ENCODE assay signal across 1 cellular context in the genomic region with DNA sequence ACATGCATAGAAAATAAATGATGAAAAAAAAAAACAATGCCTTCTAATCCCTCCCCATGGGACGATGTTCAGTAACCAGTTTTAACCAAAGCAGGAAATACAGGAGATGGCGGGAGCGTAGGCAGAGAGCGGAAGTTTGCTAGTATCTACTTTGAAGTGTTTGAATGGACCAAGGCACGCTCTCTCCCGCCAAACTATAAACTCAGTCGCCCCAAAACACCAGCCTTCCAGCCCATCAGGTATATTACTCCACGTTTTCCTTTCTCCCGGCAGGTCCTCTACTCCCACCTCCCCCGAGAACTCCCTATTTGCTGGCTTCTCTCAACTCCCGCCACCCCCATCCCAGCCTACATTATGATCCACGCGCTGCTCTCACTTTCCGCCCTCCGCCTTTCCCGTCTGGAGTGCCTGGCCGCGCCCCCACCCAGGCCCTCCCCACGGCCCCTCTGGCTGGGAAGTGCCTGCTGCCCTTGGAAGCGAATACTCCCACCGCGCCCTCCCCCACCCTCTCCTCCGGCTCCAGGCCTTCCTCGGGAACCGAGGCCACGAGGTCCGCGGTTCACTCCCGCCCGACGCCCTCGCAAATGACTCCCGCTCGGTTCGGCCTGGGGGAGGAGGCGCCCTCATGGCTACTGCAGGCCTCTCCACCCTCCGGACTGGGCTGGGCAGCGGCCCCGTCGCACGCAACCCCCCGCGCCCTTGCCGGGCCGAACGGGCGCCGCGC.
A peak's percentile ranks its signal among the peaks of the same experiment; 100 is the strongest.
TF ChIP-seq lines count a peak whose summit lies in the region.

No MANE protein-coding gene starts in this region.

TF ChIP-seq in K562, 482 proteins besides CTCF, POLR2A, EP300 and RAD21 (continued from another document and continues in another):
- TF ChIP-seq, protein P1, sequence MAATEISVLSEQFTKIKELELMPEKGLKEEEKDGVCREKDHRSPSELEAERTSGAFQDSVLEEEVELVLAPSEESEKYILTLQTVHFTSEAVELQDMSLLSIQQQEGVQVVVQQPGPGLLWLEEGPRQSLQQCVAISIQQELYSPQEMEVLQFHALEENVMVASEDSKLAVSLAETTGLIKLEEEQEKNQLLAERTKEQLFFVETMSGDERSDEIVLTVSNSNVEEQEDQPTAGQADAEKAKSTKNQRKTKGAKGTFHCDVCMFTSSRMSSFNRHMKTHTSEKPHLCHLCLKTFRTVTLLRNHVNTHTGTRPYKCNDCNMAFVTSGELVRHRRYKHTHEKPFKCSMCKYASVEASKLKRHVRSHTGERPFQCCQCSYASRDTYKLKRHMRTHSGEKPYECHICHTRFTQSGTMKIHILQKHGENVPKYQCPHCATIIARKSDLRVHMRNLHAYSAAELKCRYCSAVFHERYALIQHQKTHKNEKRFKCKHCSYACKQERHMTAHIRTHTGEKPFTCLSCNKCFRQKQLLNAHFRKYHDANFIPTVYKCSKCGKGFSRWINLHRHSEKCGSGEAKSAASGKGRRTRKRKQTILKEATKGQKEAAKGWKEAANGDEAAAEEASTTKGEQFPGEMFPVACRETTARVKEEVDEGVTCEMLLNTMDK (IDR thresholded peaks at IDR 0.05; ENCODE audit: borderline replicate concordance, insufficient read depth, low read depth, low read length, poor library complexity, severe bottlenecking): no peak
- TF ChIP-seq BRCA1 (IDR thresholded peaks at IDR 0.05): no peak
- no peak for TF ChIP-seq BRCA1 (CRISPR knock-in tag; IDR thresholded peaks at IDR 0.05)
- no peak for TF ChIP-seq ZNF121 (CRISPR knock-in tag; conservative IDR thresholded peaks at IDR 0.05)
- TF ChIP-seq, protein P2, sequence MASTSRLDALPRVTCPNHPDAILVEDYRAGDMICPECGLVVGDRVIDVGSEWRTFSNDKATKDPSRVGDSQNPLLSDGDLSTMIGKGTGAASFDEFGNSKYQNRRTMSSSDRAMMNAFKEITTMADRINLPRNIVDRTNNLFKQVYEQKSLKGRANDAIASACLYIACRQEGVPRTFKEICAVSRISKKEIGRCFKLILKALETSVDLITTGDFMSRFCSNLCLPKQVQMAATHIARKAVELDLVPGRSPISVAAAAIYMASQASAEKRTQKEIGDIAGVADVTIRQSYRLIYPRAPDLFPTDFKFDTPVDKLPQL (IDR thresholded peaks at IDR 0.05; ENCODE audit: extremely low read depth, insufficient read length): no peak
- no peak for TF ChIP-seq STAG1 (CRISPR knock-in tag; IDR thresholded peaks at IDR 0.05; ENCODE audit: borderline replicate concordance)
- TF ChIP-seq RB1 (IDR thresholded peaks at IDR 0.05; ENCODE audit: low read depth): peak; percentile 51; the same call in 1 of the 2 replicates
- no peak for TF ChIP-seq ZNF316 (IDR thresholded peaks at IDR 0.05)
- TF ChIP-seq SAFB2 (IDR thresholded peaks at IDR 0.05; ENCODE audit: borderline replicate concordance, low read depth, low read length, severe bottlenecking): no peak
- TF ChIP-seq, protein P3, sequence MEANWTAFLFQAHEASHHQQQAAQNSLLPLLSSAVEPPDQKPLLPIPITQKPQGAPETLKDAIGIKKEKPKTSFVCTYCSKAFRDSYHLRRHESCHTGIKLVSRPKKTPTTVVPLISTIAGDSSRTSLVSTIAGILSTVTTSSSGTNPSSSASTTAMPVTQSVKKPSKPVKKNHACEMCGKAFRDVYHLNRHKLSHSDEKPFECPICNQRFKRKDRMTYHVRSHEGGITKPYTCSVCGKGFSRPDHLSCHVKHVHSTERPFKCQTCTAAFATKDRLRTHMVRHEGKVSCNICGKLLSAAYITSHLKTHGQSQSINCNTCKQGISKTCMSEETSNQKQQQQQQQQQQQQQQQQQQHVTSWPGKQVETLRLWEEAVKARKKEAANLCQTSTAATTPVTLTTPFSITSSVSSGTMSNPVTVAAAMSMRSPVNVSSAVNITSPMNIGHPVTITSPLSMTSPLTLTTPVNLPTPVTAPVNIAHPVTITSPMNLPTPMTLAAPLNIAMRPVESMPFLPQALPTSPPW (CRISPR knock-in tag; IDR thresholded peaks at IDR 0.05): no peak
- TF ChIP-seq, protein P4, sequence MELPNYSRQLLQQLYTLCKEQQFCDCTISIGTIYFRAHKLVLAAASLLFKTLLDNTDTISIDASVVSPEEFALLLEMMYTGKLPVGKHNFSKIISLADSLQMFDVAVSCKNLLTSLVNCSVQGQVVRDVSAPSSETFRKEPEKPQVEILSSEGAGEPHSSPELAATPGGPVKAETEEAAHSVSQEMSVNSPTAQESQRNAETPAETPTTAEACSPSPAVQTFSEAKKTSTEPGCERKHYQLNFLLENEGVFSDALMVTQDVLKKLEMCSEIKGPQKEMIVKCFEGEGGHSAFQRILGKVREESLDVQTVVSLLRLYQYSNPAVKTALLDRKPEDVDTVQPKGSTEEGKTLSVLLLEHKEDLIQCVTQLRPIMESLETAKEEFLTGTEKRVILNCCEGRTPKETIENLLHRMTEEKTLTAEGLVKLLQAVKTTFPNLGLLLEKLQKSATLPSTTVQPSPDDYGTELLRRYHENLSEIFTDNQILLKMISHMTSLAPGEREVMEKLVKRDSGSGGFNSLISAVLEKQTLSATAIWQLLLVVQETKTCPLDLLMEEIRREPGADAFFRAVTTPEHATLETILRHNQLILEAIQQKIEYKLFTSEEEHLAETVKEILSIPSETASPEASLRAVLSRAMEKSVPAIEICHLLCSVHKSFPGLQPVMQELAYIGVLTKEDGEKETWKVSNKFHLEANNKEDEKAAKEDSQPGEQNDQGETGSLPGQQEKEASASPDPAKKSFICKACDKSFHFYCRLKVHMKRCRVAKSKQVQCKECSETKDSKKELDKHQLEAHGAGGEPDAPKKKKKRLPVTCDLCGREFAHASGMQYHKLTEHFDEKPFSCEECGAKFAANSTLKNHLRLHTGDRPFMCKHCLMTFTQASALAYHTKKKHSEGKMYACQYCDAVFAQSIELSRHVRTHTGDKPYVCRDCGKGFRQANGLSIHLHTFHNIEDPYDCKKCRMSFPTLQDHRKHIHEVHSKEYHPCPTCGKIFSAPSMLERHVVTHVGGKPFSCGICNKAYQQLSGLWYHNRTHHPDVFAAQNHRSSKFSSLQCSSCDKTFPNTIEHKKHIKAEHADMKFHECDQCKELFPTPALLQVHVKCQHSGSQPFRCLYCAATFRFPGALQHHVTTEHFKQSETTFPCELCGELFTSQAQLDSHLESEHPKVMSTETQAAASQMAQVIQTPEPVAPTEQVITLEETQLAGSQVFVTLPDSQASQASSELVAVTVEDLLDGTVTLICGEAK (IDR thresholded peaks at IDR 0.05): peak; percentile 25; the same call in 1 of the 2 replicates
- TF ChIP-seq, protein P4 (CRISPR knock-in tag; IDR thresholded peaks at IDR 0.05): no peak
- no peak for TF ChIP-seq FUS (optimal IDR thresholded peaks at IDR 0.05; ENCODE audit: low read depth, low read length)
- TF ChIP-seq, protein P5, sequence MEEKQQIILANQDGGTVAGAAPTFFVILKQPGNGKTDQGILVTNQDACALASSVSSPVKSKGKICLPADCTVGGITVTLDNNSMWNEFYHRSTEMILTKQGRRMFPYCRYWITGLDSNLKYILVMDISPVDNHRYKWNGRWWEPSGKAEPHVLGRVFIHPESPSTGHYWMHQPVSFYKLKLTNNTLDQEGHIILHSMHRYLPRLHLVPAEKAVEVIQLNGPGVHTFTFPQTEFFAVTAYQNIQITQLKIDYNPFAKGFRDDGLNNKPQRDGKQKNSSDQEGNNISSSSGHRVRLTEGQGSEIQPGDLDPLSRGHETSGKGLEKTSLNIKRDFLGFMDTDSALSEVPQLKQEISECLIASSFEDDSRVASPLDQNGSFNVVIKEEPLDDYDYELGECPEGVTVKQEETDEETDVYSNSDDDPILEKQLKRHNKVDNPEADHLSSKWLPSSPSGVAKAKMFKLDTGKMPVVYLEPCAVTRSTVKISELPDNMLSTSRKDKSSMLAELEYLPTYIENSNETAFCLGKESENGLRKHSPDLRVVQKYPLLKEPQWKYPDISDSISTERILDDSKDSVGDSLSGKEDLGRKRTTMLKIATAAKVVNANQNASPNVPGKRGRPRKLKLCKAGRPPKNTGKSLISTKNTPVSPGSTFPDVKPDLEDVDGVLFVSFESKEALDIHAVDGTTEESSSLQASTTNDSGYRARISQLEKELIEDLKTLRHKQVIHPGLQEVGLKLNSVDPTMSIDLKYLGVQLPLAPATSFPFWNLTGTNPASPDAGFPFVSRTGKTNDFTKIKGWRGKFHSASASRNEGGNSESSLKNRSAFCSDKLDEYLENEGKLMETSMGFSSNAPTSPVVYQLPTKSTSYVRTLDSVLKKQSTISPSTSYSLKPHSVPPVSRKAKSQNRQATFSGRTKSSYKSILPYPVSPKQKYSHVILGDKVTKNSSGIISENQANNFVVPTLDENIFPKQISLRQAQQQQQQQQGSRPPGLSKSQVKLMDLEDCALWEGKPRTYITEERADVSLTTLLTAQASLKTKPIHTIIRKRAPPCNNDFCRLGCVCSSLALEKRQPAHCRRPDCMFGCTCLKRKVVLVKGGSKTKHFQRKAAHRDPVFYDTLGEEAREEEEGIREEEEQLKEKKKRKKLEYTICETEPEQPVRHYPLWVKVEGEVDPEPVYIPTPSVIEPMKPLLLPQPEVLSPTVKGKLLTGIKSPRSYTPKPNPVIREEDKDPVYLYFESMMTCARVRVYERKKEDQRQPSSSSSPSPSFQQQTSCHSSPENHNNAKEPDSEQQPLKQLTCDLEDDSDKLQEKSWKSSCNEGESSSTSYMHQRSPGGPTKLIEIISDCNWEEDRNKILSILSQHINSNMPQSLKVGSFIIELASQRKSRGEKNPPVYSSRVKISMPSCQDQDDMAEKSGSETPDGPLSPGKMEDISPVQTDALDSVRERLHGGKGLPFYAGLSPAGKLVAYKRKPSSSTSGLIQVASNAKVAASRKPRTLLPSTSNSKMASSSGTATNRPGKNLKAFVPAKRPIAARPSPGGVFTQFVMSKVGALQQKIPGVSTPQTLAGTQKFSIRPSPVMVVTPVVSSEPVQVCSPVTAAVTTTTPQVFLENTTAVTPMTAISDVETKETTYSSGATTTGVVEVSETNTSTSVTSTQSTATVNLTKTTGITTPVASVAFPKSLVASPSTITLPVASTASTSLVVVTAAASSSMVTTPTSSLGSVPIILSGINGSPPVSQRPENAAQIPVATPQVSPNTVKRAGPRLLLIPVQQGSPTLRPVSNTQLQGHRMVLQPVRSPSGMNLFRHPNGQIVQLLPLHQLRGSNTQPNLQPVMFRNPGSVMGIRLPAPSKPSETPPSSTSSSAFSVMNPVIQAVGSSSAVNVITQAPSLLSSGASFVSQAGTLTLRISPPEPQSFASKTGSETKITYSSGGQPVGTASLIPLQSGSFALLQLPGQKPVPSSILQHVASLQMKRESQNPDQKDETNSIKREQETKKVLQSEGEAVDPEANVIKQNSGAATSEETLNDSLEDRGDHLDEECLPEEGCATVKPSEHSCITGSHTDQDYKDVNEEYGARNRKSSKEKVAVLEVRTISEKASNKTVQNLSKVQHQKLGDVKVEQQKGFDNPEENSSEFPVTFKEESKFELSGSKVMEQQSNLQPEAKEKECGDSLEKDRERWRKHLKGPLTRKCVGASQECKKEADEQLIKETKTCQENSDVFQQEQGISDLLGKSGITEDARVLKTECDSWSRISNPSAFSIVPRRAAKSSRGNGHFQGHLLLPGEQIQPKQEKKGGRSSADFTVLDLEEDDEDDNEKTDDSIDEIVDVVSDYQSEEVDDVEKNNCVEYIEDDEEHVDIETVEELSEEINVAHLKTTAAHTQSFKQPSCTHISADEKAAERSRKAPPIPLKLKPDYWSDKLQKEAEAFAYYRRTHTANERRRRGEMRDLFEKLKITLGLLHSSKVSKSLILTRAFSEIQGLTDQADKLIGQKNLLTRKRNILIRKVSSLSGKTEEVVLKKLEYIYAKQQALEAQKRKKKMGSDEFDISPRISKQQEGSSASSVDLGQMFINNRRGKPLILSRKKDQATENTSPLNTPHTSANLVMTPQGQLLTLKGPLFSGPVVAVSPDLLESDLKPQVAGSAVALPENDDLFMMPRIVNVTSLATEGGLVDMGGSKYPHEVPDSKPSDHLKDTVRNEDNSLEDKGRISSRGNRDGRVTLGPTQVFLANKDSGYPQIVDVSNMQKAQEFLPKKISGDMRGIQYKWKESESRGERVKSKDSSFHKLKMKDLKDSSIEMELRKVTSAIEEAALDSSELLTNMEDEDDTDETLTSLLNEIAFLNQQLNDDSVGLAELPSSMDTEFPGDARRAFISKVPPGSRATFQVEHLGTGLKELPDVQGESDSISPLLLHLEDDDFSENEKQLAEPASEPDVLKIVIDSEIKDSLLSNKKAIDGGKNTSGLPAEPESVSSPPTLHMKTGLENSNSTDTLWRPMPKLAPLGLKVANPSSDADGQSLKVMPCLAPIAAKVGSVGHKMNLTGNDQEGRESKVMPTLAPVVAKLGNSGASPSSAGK (IDR thresholded peaks at IDR 0.05): no peak; the same call in 1 of the 2 replicates
- no peak for TF ChIP-seq NR2F6 (CRISPR knock-in tag; IDR thresholded peaks at IDR 0.05)
